In genomic region chr17:47620503-47621245, GRCh38 we compare ENCODE assay signal across 10 cellular contexts. TPM values are rescaled to one million over a fixed set of nuclear protein-coding genes. Genes with fewer than 3 reads are reported as not detected.
A peak's percentile ranks its signal among the peaks of the same experiment; 100 is the strongest.
DNase-seq lines count a peak whose midpoint lies in the region; ATAC-seq and TF ChIP-seq lines count a peak whose summit lies in the region.
"Had no signal": no experiment of that assay in that cellular context is flagged by ENCODE, and none has a peak within 500 bp of the region (broad histone marks: within the 10 kb centered on the region; RNA-seq: fewer than 3 reads in every experiment).

No MANE protein-coding gene starts in this region.

- H3K36me3 ChIP-seq in SK-N-SH (replicated peaks in 1 of 2; ENCODE audit: control insufficient read depth in 1 of 2, insufficient read depth in 2 of 2, low read length in 1 of 2) (peaks cover 59 to 75% of the 10 kb centered on the region in 2 experiments), RWPE2 (ENCODE audit: low read depth) (peaks cover 83% of the 10 kb centered on the region), esophagus squamous epithelium (peaks cover 5 to 91% (median 27%) of the 10 kb centered on the region in 3 donors), smooth muscle cell (ENCODE audit: low read depth) (peaks cover 10% of the 10 kb centered on the region)

- POLR2A ChIA-PET in SK-N-SH (lab: Yijun Ruan, JAX), result interaction anchor here (0.6 kb wide), 2 partner anchors 9 to 11 kb away, joined by 3 to 4 read pairs; no protein-coding TSS in a partner anchor

- peak overlapping the region; percentile 38; the same call in 1 of the 2 replicates for H3K9ac ChIP-seq in SK-N-SH
- H3K9ac ChIP-seq in smooth muscle cell (ENCODE audit: low read depth), result no peak overlapping the region

- H3K4me2 ChIP-seq in SK-N-SH (no peak overlapping the region), smooth muscle cell (no peak overlapping the region)

- no peak for DNase-seq in SK-N-SH
- DNase-seq in RWPE2 (ENCODE audit: low spot score), result no peak
- no peak for DNase-seq in esophagus squamous epithelium (lab: John Stamatoyannopoulos, UW)
- no peak for DNase-seq in smooth muscle cell (lab: John Stamatoyannopoulos, UW; ENCODE audit: unreplicated experiment)
- no peak for DNase-seq in NCI-H1048 (lab: John Stamatoyannopoulos, UW)
- DNase-seq in GOT3 (lab: John Stamatoyannopoulos, UW), result no peak
- DNase-seq: lower lobe of right lung, SJCRH30 had no signal

- H3K79me2 ChIP-seq in SK-N-SH (ENCODE audit: insufficient read depth) (peaks cover 6% of the 10 kb centered on the region; the same call in 1 of the 2 replicates), smooth muscle cell (ENCODE audit: low read depth) (no peaks in the 10 kb centered on the region)

- no peaks in the 10 kb centered on the region for H3K27me3 ChIP-seq in SK-N-SH (ENCODE audit: insufficient read depth)
- no peaks in the 10 kb centered on the region for H3K27me3 ChIP-seq in RWPE2 (ENCODE audit: insufficient read depth, poor library complexity, severe bottlenecking)
- no peaks in the 10 kb centered on the region for H3K27me3 ChIP-seq in esophagus squamous epithelium
- H3K27me3 ChIP-seq in smooth muscle cell (ENCODE audit: low read depth), result no peaks in the 10 kb centered on the region
- H3K27me3 ChIP-seq: SJCRH30 had no signal

- H3K4me1 ChIP-seq in SK-N-SH (ENCODE audit: control insufficient read depth in 1 of 2, insufficient read depth in 2 of 2, low read depth in 1 of 2, low read length in 1 of 2) (peaks cover 0 to 19% of the 10 kb centered on the region in 2 experiments; a peak in 2 of 4 replicates), RWPE2 (ENCODE audit: insufficient read depth, poor library complexity, severe bottlenecking) (peaks cover 26% of the 10 kb centered on the region), esophagus squamous epithelium (peaks cover 6 to 41% (median 20%) of the 10 kb centered on the region in 3 donors), smooth muscle cell (ENCODE audit: low read depth) (peaks cover 15% of the 10 kb centered on the region)

- no peak overlapping the region for H3K4me3 ChIP-seq in SK-N-SH (ENCODE audit: low read depth in 2 of 2, low read length in 1 of 2)
- H3K4me3 ChIP-seq in RWPE2 (ENCODE audit: severe bottlenecking), result no peak overlapping the region
- H3K4me3 ChIP-seq in esophagus squamous epithelium, result no peak overlapping the region
- H3K4me3 ChIP-seq in smooth muscle cell, result no peak overlapping the region
- H3K4me3 ChIP-seq: lower lobe of right lung, SJCRH30 had no signal

- H4K20me1 ChIP-seq in SK-N-SH (ENCODE audit: insufficient read depth) (no peaks in the 10 kb centered on the region), smooth muscle cell (ENCODE audit: low read depth) (peaks cover 9% of the 10 kb centered on the region)

- intact Hi-C loops in esophagus squamous epithelium (cut with DNase I), result no loop called here

- H3F3A ChIP-seq in SK-N-SH (replicated peaks; ENCODE audit: insufficient read depth) (peaks cover 46% of the 10 kb centered on the region), smooth muscle cell (ENCODE audit: low read depth) (peaks cover 25% of the 10 kb centered on the region)

- H2AFZ ChIP-seq in SK-N-SH (ENCODE audit: low read depth) (no peak overlapping the region), smooth muscle cell (ENCODE audit: low read depth) (no peak overlapping the region)

- no peak for TF ChIP-seq EP300 in SK-N-SH (IDR thresholded peaks at IDR 0.05; ENCODE audit: borderline replicate concordance in 1 of 2, low read depth in 1 of 2, low read length in 1 of 2)

- H3K9me3 ChIP-seq in SK-N-SH (no peaks in the 10 kb centered on the region), RWPE2 (ENCODE audit: severe bottlenecking) (no peaks in the 10 kb centered on the region), esophagus squamous epithelium (no peaks in the 10 kb centered on the region), smooth muscle cell (replicated peaks; ENCODE audit: low read depth) (no peaks in the 10 kb centered on the region)
- H3K9me3 ChIP-seq: lower lobe of right lung, SJCRH30 had no signal

- no peak for TF ChIP-seq POLR2A in esophagus squamous epithelium (IDR thresholded peaks at IDR 0.05)

- no peaks in the 10 kb centered on the region for H3K9me2 ChIP-seq in SK-N-SH

- H3K27ac ChIP-seq in SK-N-SH (ENCODE audit: low read depth in 2 of 2, low read length in 1 of 2) (peak overlapping the region; percentile 69 to 77; a peak in 3 of 4 replicates), RWPE2 (ENCODE audit: poor library complexity, severe bottlenecking) (peak overlapping the region; percentile 81), esophagus squamous epithelium (peak overlapping the region in 3 of 4 donors; percentile 24 to 53 (median 44)), smooth muscle cell (ENCODE audit: low read depth) (peak overlapping the region; percentile 81)
- H3K27ac ChIP-seq: lower lobe of right lung, SJCRH30 had no signal

- CTCF ChIA-PET in SK-N-SH (lab: Yijun Ruan, JAX), result interaction anchor here (0.7 to 4.4 kb wide), 3 partner anchors 10 to 621 kb away, joined by 3 to 19 read pairs (median 3); no protein-coding TSS in a partner anchor

- ATAC-seq in SK-N-SH treated with all-trans-retinoic acid at 6 μM for 48 hours (no peak), RWPE2 (ENCODE audit: low read depth) (no peak), GM19351 (IDR thresholded peaks at IDR 0.05; ENCODE audit: unreplicated experiment) (no peak)
- ATAC-seq: lower lobe of right lung had no signal

- TF ChIP-seq CTCF in SK-N-SH (IDR thresholded peaks at IDR 0.05), result no peak
- TF ChIP-seq CTCF in RWPE2 (IDR thresholded peaks at IDR 0.05; ENCODE audit: poor library complexity, severe bottlenecking), result no peak
- TF ChIP-seq CTCF in esophagus squamous epithelium (IDR thresholded peaks at IDR 0.05), result no peak
- no peak for TF ChIP-seq CTCF in smooth muscle cell (IDR thresholded peaks at IDR 0.05; ENCODE audit: borderline replicate concordance, insufficient read depth, poor library complexity, severe bottlenecking)

- TF ChIP-seq RAD21 in SK-N-SH (IDR thresholded peaks at IDR 0.05; ENCODE audit: low read length), result no peak

- WGBS in SK-N-SH (ENCODE audit: low lambda C conversion rate), result 94% methylated on average over 3 of the region's 3 CpGs
- WGBS in esophagus squamous epithelium, 2 donors, result 44 to 55% methylated on average over 3 of the region's 3 CpGs
- WGBS in smooth muscle cell (ENCODE audit: low lambda C conversion rate), result 78% methylated on average over 3 of the region's 3 CpGs

TF ChIP-seq in SK-N-SH, 30 proteins besides CTCF, POLR2A, EP300 and RAD21 (continues in another document):
- no peak for TF ChIP-seq TCF12 (IDR thresholded peaks at IDR 0.05)
- no peak for TF ChIP-seq FOSL2 (IDR thresholded peaks at IDR 0.05; ENCODE audit: borderline replicate concordance, low read depth)
- no peak for TF ChIP-seq YY1 (IDR thresholded peaks at IDR 0.05; ENCODE audit: low read depth)
- no peak for TF ChIP-seq SIN3A (IDR thresholded peaks at IDR 0.05; ENCODE audit: borderline replicate concordance, low read depth, low read length)
- TF ChIP-seq IRF3 (IDR thresholded peaks at IDR 0.05; ENCODE audit: low read depth, low read length), result no peak
- TF ChIP-seq FOXJ3 (CRISPR knock-in tag; IDR thresholded peaks at IDR 0.05), result no peak
- no peak for TF ChIP-seq USF1 (IDR thresholded peaks at IDR 0.05; ENCODE audit: borderline replicate concordance, low read depth)

TF ChIP-seq in SK-N-SH treated with all-trans-retinoic acid at 6 μM for 48 hours, 23 proteins besides CTCF, POLR2A, EP300 and RAD21:
- TF ChIP-seq CSRNP3 (CRISPR knock-in tag; IDR thresholded peaks at IDR 0.05), result no peak

RNA-seq across cellular contexts. Expression of gene KPNB1, which starts 29.0 kb away (rescaled TPM):
- polyA plus RNA-seq in SK-N-SH (2012; rRNA removed) (89.5 and 142 TPM in 2 replicates), smooth muscle cell (78.8 and 83.0 TPM in 2 replicates)
- polyA plus RNA-seq in SK-N-SH (2012; cell fraction: cytosol; rRNA removed), result 99.2 and 142 TPM in 2 replicates
- 142 and 235 TPM in 2 replicates for polyA plus RNA-seq in SK-N-SH (2012; cell fraction: nucleus; rRNA removed)
- total RNA-seq in esophagus squamous epithelium (100 to 1,000 TPM; 148 to 233 (median 186) TPM), smooth muscle cell (242 and 245 TPM in 2 replicates)
